8 cellular contexts compared by ENCODE assay signal in genomic region chr3:156151824-156152428, GRCh38. TPM values are rescaled to one million over a fixed set of nuclear protein-coding genes. Genes with fewer than 3 reads are reported as not detected.
DNase-seq lines count a peak whose midpoint lies in the region; ATAC-seq lines count a peak whose summit lies in the region.

No MANE protein-coding gene starts in this region.

- no peak overlapping the region for H2BK5ac ChIP-seq in mesendoderm (ENCODE audit: low read length)

- no peak overlapping the region for H4K5ac ChIP-seq in mesendoderm (ENCODE audit: low read length)

- no peak overlapping the region for H4K8ac ChIP-seq in mesendoderm (ENCODE audit: low read depth, low read length)

- WGBS in mesendoderm (ENCODE audit: extremely low coverage, insufficient coverage, low lambda C conversion rate): no CpG with 5 or more reads among the region's 10 CpGs

- H2BK120ac ChIP-seq in mesendoderm (ENCODE audit: low read depth, low read length): no peak overlapping the region

- no peak overlapping the region for H3K18ac ChIP-seq in mesendoderm (ENCODE audit: low read length)

- no peak overlapping the region for H3K9ac ChIP-seq in mesendoderm (ENCODE audit: low read length)

- H3K4me3 ChIP-seq in effector memory CD4-positive, alpha-beta T cell (ENCODE audit: insufficient read depth, low read depth, low read length, poor library complexity, severe bottlenecking): no peak overlapping the region
- H3K4me3 ChIP-seq in mesendoderm (ENCODE audit: low read length): no peak overlapping the region

- no peak overlapping the region for H3K4ac ChIP-seq in mesendoderm (ENCODE audit: low read depth, low read length)

- no peaks in the 10 kb centered on the region for H3K36me3 ChIP-seq in effector memory CD4-positive, alpha-beta T cell (ENCODE audit: control insufficient read depth, insufficient read depth, low read length)
- H3K36me3 ChIP-seq in mesendoderm (ENCODE audit: control insufficient read depth, insufficient read depth, low read length): no peaks in the 10 kb centered on the region

- H3K79me1 ChIP-seq in mesendoderm (ENCODE audit: low read length): no peaks in the 10 kb centered on the region

- peak; percentile 60 for DNase-seq in NCI-H2227 (lab: John Stamatoyannopoulos, UW; ENCODE audit: unreplicated experiment)
- DNase-seq in NCI-H2227 treated with DMSO at 0.1 percent for 48 hours (lab: John Stamatoyannopoulos, UW): no peak
- peak; percentile 66 to 82 for DNase-seq in NCI-H524 (lab: John Stamatoyannopoulos, UW)
- DNase-seq in activated CD4-positive, alpha-beta T cell treated with anti-CD3 and anti-CD28 coated beads, Interleukin-2, amount 50 U/mL, for 4 hours: peak; percentile 35 to 50
- DNase-seq in effector memory CD4-positive, alpha-beta T cell: peak; percentile 15 to 34 (median 22)
- DNase-seq in mesendoderm: peak; percentile 87
- DNase-seq in stimulated activated CD8-positive, alpha-beta memory T cell treated with anti-CD3 and anti-CD28 coated beads, Interleukin-7, amount 100 ng/mL, for 24 hours (ENCODE audit: low read depth): peak; percentile 7

- H3K79me2 ChIP-seq in mesendoderm (ENCODE audit: control insufficient read depth, insufficient read depth, low read length): no peaks in the 10 kb centered on the region

- H3K4me1 ChIP-seq in effector memory CD4-positive, alpha-beta T cell (ENCODE audit: control insufficient read depth, insufficient read depth, low read length, poor library complexity, severe bottlenecking): no peaks in the 10 kb centered on the region
- H3K4me1 ChIP-seq in mesendoderm (ENCODE audit: control insufficient read depth, low read depth, low read length): no peaks in the 10 kb centered on the region

- H3K27me3 ChIP-seq in effector memory CD4-positive, alpha-beta T cell (replicated peaks; ENCODE audit: control insufficient read depth, insufficient read depth, low read length, poor library complexity, severe bottlenecking): no peaks in the 10 kb centered on the region
- no peaks in the 10 kb centered on the region for H3K27me3 ChIP-seq in mesendoderm (ENCODE audit: insufficient read depth, low read length, poor library complexity)

- no peak overlapping the region for H3K56ac ChIP-seq in mesendoderm (ENCODE audit: low read length)

- H3K23ac ChIP-seq in mesendoderm (ENCODE audit: low read length): no peak overlapping the region

- peak; percentile 48 for ATAC-seq in HG03175 (IDR thresholded peaks at IDR 0.05; ENCODE audit: unreplicated experiment)

- no peak overlapping the region for H2BK15ac ChIP-seq in mesendoderm (replicated peaks; ENCODE audit: low read depth)

- H3K4me2 ChIP-seq in mesendoderm (ENCODE audit: low read length): no peak overlapping the region

- H2AK5ac ChIP-seq in mesendoderm (ENCODE audit: low read length): no peak overlapping the region

- no peaks in the 10 kb centered on the region for H3K9me3 ChIP-seq in effector memory CD4-positive, alpha-beta T cell (ENCODE audit: control insufficient read depth, low read length)

- no peak overlapping the region for H3K27ac ChIP-seq in effector memory CD4-positive, alpha-beta T cell (ENCODE audit: insufficient read depth, low read length, poor library complexity, severe bottlenecking)
- H3K27ac ChIP-seq in mesendoderm (ENCODE audit: low read depth, low read length): no peak overlapping the region

RNA-seq across cellular contexts. Expression of gene KCNAB1, which starts 31.5 kb away (rescaled TPM):
- 0.35 TPM for polyA plus RNA-seq in mesendoderm (2013, experiment 1 of 2)
- 0.35 TPM for polyA plus RNA-seq in mesendoderm (2013, experiment 2 of 2)
